In the genomic region with DNA sequence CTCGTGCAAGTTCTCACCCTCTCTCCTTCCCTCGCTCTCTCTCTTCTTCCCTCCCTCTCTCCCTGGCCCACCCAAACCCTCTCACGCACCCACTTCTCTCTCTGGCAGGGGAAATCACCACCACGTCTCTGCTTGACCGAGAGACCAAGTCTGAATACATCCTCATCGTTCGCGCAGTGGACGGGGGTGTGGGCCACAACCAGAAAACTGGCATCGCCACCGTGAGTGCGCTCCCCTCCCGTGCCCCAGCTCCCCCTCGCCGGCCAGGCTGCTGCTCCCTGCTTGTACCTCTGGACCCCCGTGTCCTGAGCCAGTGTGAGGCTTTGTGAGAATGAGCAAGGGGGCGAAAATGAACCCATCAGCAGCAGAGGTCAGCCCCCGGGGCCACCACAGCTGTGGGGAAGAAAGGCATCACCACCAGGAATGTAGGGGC, we compare ENCODE assay signal across 2 cellular contexts.
TF ChIP-seq lines count a peak whose summit lies in the region.

No MANE protein-coding gene starts in this region.

TF ChIP-seq in HepG2, 621 proteins besides CTCF, POLR2A, EP300 and RAD21:
- TF ChIP-seq GTF3A (CRISPR knock-in tag; conservative IDR thresholded peaks at IDR 0.05): no peak
- no peak for TF ChIP-seq PCBP2 (optimal IDR thresholded peaks at IDR 0.05; ENCODE audit: low read depth, low read length, poor library complexity, severe bottlenecking)
- no peak for TF ChIP-seq ZNF101 (CRISPR knock-in tag; IDR thresholded peaks at IDR 0.05; ENCODE audit: borderline replicate concordance, low read depth)
- TF ChIP-seq SRSF4 (IDR thresholded peaks at IDR 0.05; ENCODE audit: low read depth, low read length, poor library complexity, severe bottlenecking): no peak
- no peak for TF ChIP-seq ZMAT3 (CRISPR knock-in tag; conservative IDR thresholded peaks at IDR 0.05)
- no peak for TF ChIP-seq HHEX (CRISPR knock-in tag; IDR thresholded peaks at IDR 0.05)
- TF ChIP-seq MAFK (conservative IDR thresholded peaks at IDR 0.05 in 1 of 2, IDR thresholded peaks at IDR 0.05 in 1 of 2; ENCODE audit: low read length in 2 of 2): no peak
- no peak for TF ChIP-seq ONECUT2 (CRISPR knock-in tag; IDR thresholded peaks at IDR 0.05)
- TF ChIP-seq FOXA3 (CRISPR knock-in tag; IDR thresholded peaks at IDR 0.05): no peak
- TF ChIP-seq, protein P1, sequence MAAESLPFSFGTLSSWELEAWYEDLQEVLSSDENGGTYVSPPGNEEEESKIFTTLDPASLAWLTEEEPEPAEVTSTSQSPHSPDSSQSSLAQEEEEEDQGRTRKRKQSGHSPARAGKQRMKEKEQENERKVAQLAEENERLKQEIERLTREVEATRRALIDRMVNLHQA (CRISPR knock-in tag; IDR thresholded peaks at IDR 0.05): no peak
- TF ChIP-seq, protein P2, sequence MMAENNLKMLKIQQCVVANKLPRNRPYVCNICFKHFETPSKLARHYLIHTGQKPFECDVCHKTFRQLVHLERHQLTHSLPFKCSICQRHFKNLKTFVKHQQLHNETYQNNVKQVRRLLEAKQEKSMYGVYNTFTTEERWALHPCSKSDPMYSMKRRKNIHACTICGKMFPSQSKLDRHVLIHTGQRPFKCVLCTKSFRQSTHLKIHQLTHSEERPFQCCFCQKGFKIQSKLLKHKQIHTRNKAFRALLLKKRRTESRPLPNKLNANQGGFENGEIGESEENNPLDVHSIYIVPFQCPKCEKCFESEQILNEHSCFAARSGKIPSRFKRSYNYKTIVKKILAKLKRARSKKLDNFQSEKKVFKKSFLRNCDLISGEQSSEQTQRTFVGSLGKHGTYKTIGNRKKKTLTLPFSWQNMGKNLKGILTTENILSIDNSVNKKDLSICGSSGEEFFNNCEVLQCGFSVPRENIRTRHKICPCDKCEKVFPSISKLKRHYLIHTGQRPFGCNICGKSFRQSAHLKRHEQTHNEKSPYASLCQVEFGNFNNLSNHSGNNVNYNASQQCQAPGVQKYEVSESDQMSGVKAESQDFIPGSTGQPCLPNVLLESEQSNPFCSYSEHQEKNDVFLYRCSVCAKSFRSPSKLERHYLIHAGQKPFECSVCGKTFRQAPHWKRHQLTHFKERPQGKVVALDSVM (CRISPR knock-in tag; IDR thresholded peaks at IDR 0.05): no peak
- no peak for TF ChIP-seq TAF1 (CRISPR knock-in tag; IDR thresholded peaks at IDR 0.05)
- TF ChIP-seq, protein P3, sequence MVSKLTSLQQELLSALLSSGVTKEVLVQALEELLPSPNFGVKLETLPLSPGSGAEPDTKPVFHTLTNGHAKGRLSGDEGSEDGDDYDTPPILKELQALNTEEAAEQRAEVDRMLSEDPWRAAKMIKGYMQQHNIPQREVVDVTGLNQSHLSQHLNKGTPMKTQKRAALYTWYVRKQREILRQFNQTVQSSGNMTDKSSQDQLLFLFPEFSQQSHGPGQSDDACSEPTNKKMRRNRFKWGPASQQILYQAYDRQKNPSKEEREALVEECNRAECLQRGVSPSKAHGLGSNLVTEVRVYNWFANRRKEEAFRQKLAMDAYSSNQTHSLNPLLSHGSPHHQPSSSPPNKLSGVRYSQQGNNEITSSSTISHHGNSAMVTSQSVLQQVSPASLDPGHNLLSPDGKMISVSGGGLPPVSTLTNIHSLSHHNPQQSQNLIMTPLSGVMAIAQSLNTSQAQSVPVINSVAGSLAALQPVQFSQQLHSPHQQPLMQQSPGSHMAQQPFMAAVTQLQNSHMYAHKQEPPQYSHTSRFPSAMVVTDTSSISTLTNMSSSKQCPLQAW (CRISPR knock-in tag; IDR thresholded peaks at IDR 0.05): no peak
- TF ChIP-seq HNRNPL (IDR thresholded peaks at IDR 0.05; ENCODE audit: low read depth, low read length): no peak
- TF ChIP-seq, protein P4, sequence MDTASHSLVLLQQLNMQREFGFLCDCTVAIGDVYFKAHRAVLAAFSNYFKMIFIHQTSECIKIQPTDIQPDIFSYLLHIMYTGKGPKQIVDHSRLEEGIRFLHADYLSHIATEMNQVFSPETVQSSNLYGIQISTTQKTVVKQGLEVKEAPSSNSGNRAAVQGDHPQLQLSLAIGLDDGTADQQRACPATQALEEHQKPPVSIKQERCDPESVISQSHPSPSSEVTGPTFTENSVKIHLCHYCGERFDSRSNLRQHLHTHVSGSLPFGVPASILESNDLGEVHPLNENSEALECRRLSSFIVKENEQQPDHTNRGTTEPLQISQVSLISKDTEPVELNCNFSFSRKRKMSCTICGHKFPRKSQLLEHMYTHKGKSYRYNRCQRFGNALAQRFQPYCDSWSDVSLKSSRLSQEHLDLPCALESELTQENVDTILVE (CRISPR knock-in tag; IDR thresholded peaks at IDR 0.05): no peak
- TF ChIP-seq RCOR2 (CRISPR knock-in tag; IDR thresholded peaks at IDR 0.05): no peak
- TF ChIP-seq RBAK (CRISPR knock-in tag; IDR thresholded peaks at IDR 0.05): no peak
- no peak for TF ChIP-seq ZNF709 (CRISPR knock-in tag; IDR thresholded peaks at IDR 0.05)
- TF ChIP-seq ZNF224 (CRISPR knock-in tag; IDR thresholded peaks at IDR 0.05): no peak

TF ChIP-seq in H1, 55 proteins besides CTCF, POLR2A, EP300 and RAD21:
- TF ChIP-seq SIN3A (conservative IDR thresholded peaks at IDR 0.05 in 1 of 2, IDR thresholded peaks at IDR 0.05 in 1 of 2; ENCODE audit: low read depth in 1 of 2, low read length in 2 of 2): no peak
- TF ChIP-seq RXRA (IDR thresholded peaks at IDR 0.05; ENCODE audit: insufficient read depth, low read depth, low read length): no peak
- no peak for TF ChIP-seq HDAC6 (IDR thresholded peaks at IDR 0.05; ENCODE audit: low read depth, low read length)
TF ChIP-seq in H1: peak in this region for 0.
